Comparison of ENCODE assay signal across 13 cellular contexts in genomic region chr18:681985-682384, GRCh38. TPM values are rescaled to one million over a fixed set of nuclear protein-coding genes. Genes with fewer than 3 reads are reported as not detected.
A peak's percentile ranks its signal among the peaks of the same experiment; 100 is the strongest.
DNase-seq lines count a peak whose midpoint lies in the region; ATAC-seq and TF ChIP-seq lines count a peak whose summit lies in the region.
"Had no signal": no experiment of that assay in that cellular context is flagged by ENCODE, and none has a peak within 500 bp of the region (broad histone marks: within the 10 kb centered on the region; RNA-seq: fewer than 3 reads in every experiment).

No MANE protein-coding gene starts in this region.

- DNase-seq in activated CD4-positive, CD25-positive, alpha-beta regulatory T cell treated with anti-CD3 and anti-CD28 coated beads, Interleukin-2, amount 50 U/mL, for 72 hours, result no peak
- DNase-seq in T-helper 2 cell (peak in 4 of 5 experiments; percentile 2 to 97 (median 24)), A673 (ENCODE audit: low spot score) (no peak), GM10266 (ENCODE audit: extremely low spot score) (no peak)
- peak in 2 of 3 experiments; percentile 14 to 35 for DNase-seq in stimulated activated CD4-positive, alpha-beta T cell treated with anti-CD3 and anti-CD28 coated beads, TNF-alpha, amount 100 ng/mL, for 24 hours (ENCODE audit: low read depth in 3 of 3)
- DNase-seq: heart right ventricle, left colon, NCI-H1436, NCI-H526 had no signal

- peak overlapping the region; percentile 72 for H3K27ac Mint-ChIP-seq in activated naive CD4-positive, alpha-beta T cell treated with anti-CD3 and anti-CD28 coated beads, Interleukin-2, amount 50 U/mL, for 24 hours
- H3K27ac Mint-ChIP-seq: type B pancreatic cell had no signal

- peak; percentile 94 to 95 for ATAC-seq in activated CD4-positive, CD25-positive, alpha-beta regulatory T cell treated with anti-CD3 and anti-CD28 coated beads, Interleukin-2, amount 50 U/mL, for 24 hours
- ATAC-seq in GM21390 (IDR thresholded peaks at IDR 0.05; ENCODE audit: unreplicated experiment), result no peak
- ATAC-seq: heart right ventricle had no signal

- CTCF ChIA-PET in A673 (lab: Charles Lee), result no interaction called here

- no peak overlapping the region for H3K4me3 ChIP-seq in A673 (ENCODE audit: low read depth, low read length, poor library complexity, severe bottlenecking)
- H3K4me3 ChIP-seq: heart right ventricle had no signal

- H3K4me3 Mint-ChIP-seq in activated naive CD4-positive, alpha-beta T cell treated with anti-CD3 and anti-CD28 coated beads, Interleukin-2, amount 50 U/mL, for 24 hours, result no peak overlapping the region
- H3K4me3 Mint-ChIP-seq: type B pancreatic cell had no signal

- no peaks in the 10 kb centered on the region for H3K27me3 Mint-ChIP-seq in activated naive CD4-positive, alpha-beta T cell treated with anti-CD3 and anti-CD28 coated beads, Interleukin-2, amount 50 U/mL, for 24 hours
- H3K27me3 Mint-ChIP-seq: type B pancreatic cell had no signal

- H3K36me3 ChIP-seq in A673 (ENCODE audit: insufficient read depth, low read length, poor library complexity, severe bottlenecking), result peaks cover 6% of the 10 kb centered on the region

- intact Hi-C loops in A673 (cut with micrococcal nuclease; ENCODE audit: unreplicated experiment), result no loop called here

- H3K9me3 ChIP-seq in A673 (ENCODE audit: low read depth, low read length, poor library complexity, severe bottlenecking), result no peaks in the 10 kb centered on the region
- H3K9me3 ChIP-seq: heart right ventricle had no signal

- no peaks in the 10 kb centered on the region for H3K27me3 ChIP-seq in A673 (replicated peaks; ENCODE audit: insufficient read depth, low read depth, low read length, poor library complexity)
- H3K27me3 ChIP-seq: heart right ventricle had no signal

- TF ChIP-seq CTCF in A673 (conservative IDR thresholded peaks at IDR 0.05; ENCODE audit: low read depth, low read length), result no peak
- no peak for TF ChIP-seq CTCF in GM10266 (IDR thresholded peaks at IDR 0.05; ENCODE audit: control insufficient read depth, insufficient read depth, low read depth, missing control alignments)

- H3K9me3 Mint-ChIP-seq in activated naive CD4-positive, alpha-beta T cell treated with anti-CD3 and anti-CD28 coated beads, Interleukin-2, amount 50 U/mL, for 24 hours, result no peaks in the 10 kb centered on the region
- H3K9me3 Mint-ChIP-seq: type B pancreatic cell had no signal

- H3K27ac ChIP-seq in A673 (ENCODE audit: low read depth, low read length, poor library complexity, severe bottlenecking), result no peak overlapping the region
- H3K27ac ChIP-seq: heart right ventricle had no signal

- BruUV-seq in A673 (replicated peaks; lab: Mats Ljungman, UMichigan), result no TSS peak

- peaks cover 14% of the 10 kb centered on the region for H3K4me1 Mint-ChIP-seq in activated naive CD4-positive, alpha-beta T cell treated with anti-CD3 and anti-CD28 coated beads, Interleukin-2, amount 50 U/mL, for 24 hours

- H3K4me1 ChIP-seq in A673 (ENCODE audit: insufficient read depth, low read length, poor library complexity, severe bottlenecking), result no peaks in the 10 kb centered on the region
- H3K4me1 ChIP-seq: heart right ventricle had no signal

- H3K36me3 Mint-ChIP-seq in activated naive CD4-positive, alpha-beta T cell treated with anti-CD3 and anti-CD28 coated beads, Interleukin-2, amount 50 U/mL, for 24 hours, result peaks cover 24% of the 10 kb centered on the region

- POLR2A ChIA-PET in A673 (lab: Charles Lee; ENCODE audit: low non-redundant PET), result no interaction called here

RNA-seq across cellular contexts. Expression of gene TYMS, which starts 24.5 kb away (rescaled TPM):
- 319 and 339 TPM in 2 replicates for total RNA-seq in A673 (2021)

RNA-seq across cellular contexts. Expression of gene ENOSF1, which starts 30.4 kb away (rescaled TPM):
- total RNA-seq in A673 (2021), result 39.2 and 48.0 TPM in 2 replicates

Comparison
In these comparisons a context has a peak if more than half of its experiments do, and no peak if none do; other contexts are left out.
1. DNase-seq: peak in T-helper 2 cell (4 of 5) and stimulated activated CD4-positive, alpha-beta T cell treated with anti-CD3 and anti-CD28 coated beads, TNF-alpha, amount 100 ng/mL, for 24 hours (2 of 3); none in activated CD4-positive, CD25-positive, alpha-beta regulatory T cell treated with anti-CD3 and anti-CD28 coated beads, Interleukin-2, amount 50 U/mL, for 72 hours (single experiment), A673 (single experiment) and GM10266 (single experiment).